Comparison of ENCODE assay signal across 10 cellular contexts in genomic region chr5:41863871-41864486, GRCh38. TPM values are rescaled to one million over a fixed set of nuclear protein-coding genes. Genes with fewer than 3 reads are reported as not detected.
DNase-seq lines count a peak whose midpoint lies in the region; ATAC-seq, FAIRE-seq and TF ChIP-seq lines count a peak whose summit lies in the region.
"Had no signal": no experiment of that assay in that cellular context is flagged by ENCODE, and none has a peak within 500 bp of the region (broad histone marks: within the 10 kb centered on the region; RNA-seq: fewer than 3 reads in every experiment).

No MANE protein-coding gene starts in this region.

- no peak overlapping the region for H3K4me3 ChIP-seq in keratinocyte (ENCODE audit: control insufficient read depth in 2 of 3, extremely low read depth in 1 of 3, insufficient read depth in 2 of 3, low read depth in 1 of 3, low read length in 3 of 3)
- H3K4me3 ChIP-seq: suprapubic skin had no signal

- H3K27ac Mint-ChIP-seq in endothelial cell (ENCODE audit: unreplicated experiment), result no peak overlapping the region

- H3K4me3 Mint-ChIP-seq in endothelial cell (ENCODE audit: unreplicated experiment), result no peak overlapping the region

- no peaks in the 10 kb centered on the region for H3K27me3 Mint-ChIP-seq in endothelial cell (ENCODE audit: unreplicated experiment)

- dilution Hi-C loops in keratinocyte (cut with MboI; ENCODE audit: extremely low pct_ligation_motif_present, low sequenced_read_pairs), result no loop called here

- H3K36me3 Mint-ChIP-seq in endothelial cell (ENCODE audit: low read depth, unreplicated experiment), result no peaks in the 10 kb centered on the region

- H3K27me3 ChIP-seq in keratinocyte (ENCODE audit: control insufficient read depth, extremely low read depth, insufficient read depth, low read length), result no peaks in the 10 kb centered on the region
- H3K27me3 ChIP-seq: suprapubic skin had no signal

- peak overlapping the region; percentile 22 for H3K4me2 ChIP-seq in keratinocyte (ENCODE audit: control insufficient read depth, extremely low read depth, insufficient read depth, low read depth, low read length)

- no peaks in the 10 kb centered on the region for H3K9me1 ChIP-seq in keratinocyte (ENCODE audit: control insufficient read depth, extremely low read depth, insufficient read depth, low read length)

- no peaks in the 10 kb centered on the region for H3K9me3 Mint-ChIP-seq in endothelial cell (ENCODE audit: unreplicated experiment)

- H4K20me1 ChIP-seq in keratinocyte (ENCODE audit: control insufficient read depth, extremely low read depth, insufficient read depth, low read length), result no peaks in the 10 kb centered on the region

- FAIRE-seq in keratinocyte (lab: Jason Lieb, UNC), result peak; percentile 61
- FAIRE-seq: HepG2 had no signal

- peaks cover 23% of the 10 kb centered on the region for H3K4me1 ChIP-seq in keratinocyte (ENCODE audit: control insufficient read depth, extremely low read depth, insufficient read depth, low read length)

- no peaks in the 10 kb centered on the region for H3K4me1 Mint-ChIP-seq in endothelial cell (ENCODE audit: unreplicated experiment)

- TF ChIP-seq CTCF in keratinocyte (optimal IDR thresholded peaks at IDR 0.05 in 1 of 3, IDR thresholded peaks at IDR 0.05 in 1 of 3, conservative IDR thresholded peaks at IDR 0.05 in 1 of 3; ENCODE audit: extremely low read depth in 1 of 3, insufficient read depth in 2 of 3, low read length in 3 of 3) (no peak), endothelial cell (IDR thresholded peaks at IDR 0.05; ENCODE audit: unreplicated experiment) (no peak), omental fat pad (IDR thresholded peaks at IDR 0.05) (no peak)

- no peak overlapping the region for H2AFZ ChIP-seq in keratinocyte (ENCODE audit: control insufficient read depth, low read length)

- ATAC-seq in GM18517 (IDR thresholded peaks at IDR 0.05; ENCODE audit: unreplicated experiment), result peak; percentile 54
- ATAC-seq in GM21825 (IDR thresholded peaks at IDR 0.05; ENCODE audit: unreplicated experiment), result peak; percentile 56
- no peak for ATAC-seq in omental fat pad (ENCODE audit: low FRiP score)
- ATAC-seq: HepG2 had no signal

- H3K79me2 ChIP-seq in keratinocyte (ENCODE audit: control insufficient read depth, insufficient read depth, low read length), result peaks cover 42% of the 10 kb centered on the region

- DNase-seq in RKO (ENCODE audit: low spot score), result peak; percentile 30
- no peak for DNase-seq in keratinocyte (ENCODE audit: low read depth, low spot score)
- DNase-seq in endothelial cell (ENCODE audit: low spot score), result no peak
- DNase-seq in SIG-M5 treated with dmso at 0.1 percent for 504 hours (lab: John Stamatoyannopoulos, UW; ENCODE audit: unreplicated experiment), result no peak
- no peak for DNase-seq in substantia nigra (lab: John Stamatoyannopoulos, UW)
- no peak for DNase-seq in omental fat pad (ENCODE audit: low spot score)

- H3K27ac ChIP-seq in keratinocyte (ENCODE audit: control insufficient read depth, insufficient read depth, low read length) (peak overlapping the region; percentile 4), substantia nigra (ENCODE audit: low read depth, low read length, poor library complexity, severe bottlenecking) (no peak overlapping the region)
- H3K27ac ChIP-seq: suprapubic skin had no signal

- no peaks in the 10 kb centered on the region for H3K9me3 ChIP-seq in keratinocyte (ENCODE audit: control insufficient read depth, low read depth, low read length)
- H3K9me3 ChIP-seq: suprapubic skin had no signal

- no peak overlapping the region for H3K9ac ChIP-seq in keratinocyte (ENCODE audit: control insufficient read depth, extremely low read depth, insufficient read depth, low read length)

- H3K36me3 ChIP-seq in keratinocyte (ENCODE audit: control insufficient read depth in 2 of 2, extremely low read depth in 1 of 2, insufficient read depth in 2 of 2, low read length in 2 of 2), result peaks cover 2 to 10% of the 10 kb centered on the region in 2 experiments

RNA-seq across cellular contexts. Expression of gene OXCT1, which starts 6.2 kb away (rescaled TPM):
- 16.8 to 34.0 TPM (median 21.5 TPM) in 3 replicates for polyA plus RNA-seq in keratinocyte
- polyA plus RNA-seq in keratinocyte (2011; ENCODE audit: low read depth), result 32.8 TPM
- 12.1 and 23.3 TPM in 2 replicates for polyA plus RNA-seq in keratinocyte (2011; cell fraction: cytosol; rRNA removed)
- 19.2 and 21.4 TPM in 2 replicates for polyA plus RNA-seq in keratinocyte (2011; cell fraction: nucleus; rRNA removed)
- 12.5 and 24.8 TPM in 2 replicates for polyA plus RNA-seq in keratinocyte (2012; ENCODE audit: low replicate concordance)
- 3.0 to 24.4 TPM (median 10.0 TPM) in 3 replicates for polyA minus RNA-seq in keratinocyte
- polyA minus RNA-seq in keratinocyte (2011; cell fraction: cytosol; rRNA and poly(A)+ RNA removed), result 11.1 TPM
- polyA minus RNA-seq in keratinocyte (2011; cell fraction: nucleus; rRNA and poly(A)+ RNA removed), result 11.9 and 21.3 TPM in 2 replicates
- total RNA-seq in endothelial cell (ENCODE audit: unreplicated experiment) (6.5 TPM), omental fat pad (10 to 100 TPM; 22.0 to 54.4 (median 31.9) TPM)

RNA-seq across cellular contexts. Expression of gene RIMOC1, which starts 40.2 kb away (rescaled TPM):
- polyA plus RNA-seq in keratinocyte, result 16.8 to 23.7 TPM (median 17.6 TPM) in 3 replicates
- 18.6 TPM for polyA plus RNA-seq in keratinocyte (2011; ENCODE audit: low read depth)
- polyA plus RNA-seq in keratinocyte (2011; cell fraction: cytosol; rRNA removed), result 12.3 and 26.7 TPM in 2 replicates
- 11.1 and 17.2 TPM in 2 replicates for polyA plus RNA-seq in keratinocyte (2011; cell fraction: nucleus; rRNA removed)
- polyA plus RNA-seq in keratinocyte (2012; ENCODE audit: low replicate concordance), result 9.4 and 10.1 TPM in 2 replicates
- 6.5 to 28.5 TPM (median 19.3 TPM) in 3 replicates for polyA minus RNA-seq in keratinocyte
- 13.8 TPM for polyA minus RNA-seq in keratinocyte (2011; cell fraction: cytosol; rRNA and poly(A)+ RNA removed)
- 7.6 and 13.2 TPM in 2 replicates for polyA minus RNA-seq in keratinocyte (2011; cell fraction: nucleus; rRNA and poly(A)+ RNA removed)
- total RNA-seq in endothelial cell (ENCODE audit: unreplicated experiment), result 31.5 TPM
- 10 to 100 TPM; 13.5 to 19.4 (median 16.6) TPM for total RNA-seq in omental fat pad
